Comparison of ENCODE assay signal across 33 cellular contexts in the genomic region with DNA sequence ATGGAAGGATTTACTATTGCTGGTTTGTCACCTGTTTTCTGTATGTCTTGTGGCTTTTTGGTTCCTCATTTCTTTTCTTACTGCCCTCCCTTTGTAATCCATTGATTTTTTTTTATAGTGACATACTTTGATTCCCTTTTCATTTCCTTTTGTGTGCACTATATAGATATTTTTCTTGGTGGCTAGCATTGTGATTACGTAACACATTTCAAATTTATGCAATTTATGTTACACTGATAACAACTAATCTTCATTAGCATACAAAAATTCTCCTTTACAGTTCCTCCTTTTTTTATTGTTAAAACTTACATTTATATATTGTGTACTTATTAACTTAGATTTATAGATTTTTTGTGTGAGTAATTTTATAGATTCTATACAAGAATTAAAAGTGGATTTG.
"Had no signal": no experiment of that assay in that cellular context is flagged by ENCODE, and none has a peak within 500 bp of the region (broad histone marks: within the 10 kb centered on the region; RNA-seq: fewer than 3 reads in every experiment).

No MANE protein-coding gene starts in this region.

- FAIRE-seq: astrocyte, colon had no signal

- ATAC-seq: activated CD8-positive, alpha-beta T cell treated with anti-CD3 and anti-CD28 coated beads for 36 hours; activated naive CD4-positive, alpha-beta T cell treated with anti-CD3 and anti-CD28 coated beads, Interleukin-2, amount 50 U/mL, for 72 hours; activated T-cell treated with anti-CD3 and anti-CD28 coated beads, Interleukin-2, amount 50 U/mL, for 4 hours; activated T-cell treated with anti-CD3 and anti-CD28 coated beads, Interleukin-2, amount 50 U/mL, for 72 hours; activated T-helper 17 cell treated with anti-CD3 and anti-CD28 coated beads, Interleukin-2, amount 50 U/mL, for 72 hours; body of pancreas; T-helper 17 cell had no signal

- H3K27ac ChIP-seq: adrenal gland, body of pancreas, brain microvascular endothelial cell, breast epithelium, VCaP had no signal

- H3K36me3 ChIP-seq: brain microvascular endothelial cell, breast epithelium had no signal

- H3K4me3 ChIP-seq: adrenal gland, body of pancreas, breast epithelium had no signal

- H3K4me1 ChIP-seq: adrenal gland, body of pancreas, breast epithelium had no signal

- DNase-seq: activated B cell treated with CpG ODN at 0.5 μM for 24 hours; activated CD4-positive, alpha-beta memory T cell treated with anti-CD3 and anti-CD28 coated beads for 36 hours; activated CD4-positive, alpha-beta T cell treated with anti-CD3 and anti-CD28 coated beads for 4 hours; activated CD4-positive, alpha-beta T cell treated with anti-CD3 and anti-CD28 coated beads, Interleukin-2, amount 10 ng/mL, durations not matched to agents 24 days and 14 days; activated CD4-positive, alpha-beta T cell treated with anti-CD3 and anti-CD28 coated beads, Interleukin-2, amount 50 U/mL, for 1 hour; activated CD4-positive, alpha-beta T cell treated with anti-CD3 and anti-CD28 coated beads, Interleukin-2, amount 50 U/mL, for 4 hours; activated CD4-positive, CD25-positive, alpha-beta regulatory T cell treated with anti-CD3 and anti-CD28 coated beads, Interleukin-2, amount 50 U/mL, for 72 hours; activated CD8-positive, alpha-beta memory T cell treated with anti-CD3 and anti-CD28 coated beads, Interleukin-2, amount 50 U/mL, for 4 hours; activated CD8-positive, alpha-beta T cell treated with anti-CD3 and anti-CD28 coated beads for 36 hours; activated effector memory CD4-positive, alpha-beta T cell treated with anti-CD3 and anti-CD28 coated beads, Interleukin-2, amount 50 U/mL, for 16 hours; activated gamma-delta T cell treated with Interleukin-2 at 50 U/mL for 16 hours; activated naive CD4-positive, alpha-beta T cell; activated naive CD4-positive, alpha-beta T cell treated with anti-CD3 and anti-CD28 coated beads for 36 hours; activated naive CD4-positive, alpha-beta T cell treated with anti-CD3 and anti-CD28 coated beads, Interleukin-2, amount 50 U/mL, for 16 hours; activated naive CD8-positive, alpha-beta T cell treated with anti-CD3 and anti-CD28 coated beads for 36 hours; activated T-cell treated with anti-CD3 and anti-CD28 coated beads for 4 hours; activated T-cell treated with anti-CD3 and anti-CD28 coated beads, Interleukin-2, amount 50 U/mL, for 1 hour; activated T-cell treated with anti-CD3 and anti-CD28 coated beads, Interleukin-2, amount 50 U/mL, for 4 hours; activated T-cell treated with anti-CD3 and anti-CD28 coated beads, Interleukin-2, amount 50 U/mL, for 72 hours; adrenal gland; amniotic stem cell; aorta; body of pancreas; brain microvascular endothelial cell; central memory CD4-positive, alpha-beta T cell; T-helper 17 cell; T-helper 9 cell had no signal

- H3K27me3 ChIP-seq: adrenal gland, body of pancreas, brain microvascular endothelial cell, breast epithelium had no signal
